8 cellular contexts compared by ENCODE assay signal in genomic region chr11:65780770-65781151, GRCh38. TPM values are rescaled to one million over a fixed set of nuclear protein-coding genes. Genes with fewer than 3 reads are reported as not detected.
DNase-seq lines count a peak whose midpoint lies in the region.

AP5B1 (minus strand) TSS chr11:65780976; CDS start chr11:65780591, 385 bp downstream.

- H3K9me3 Mint-ChIP-seq in activated CD4-positive, alpha-beta memory T cell treated with anti-CD3 and anti-CD28 coated beads, Interleukin-2, amount 10 ng/mL, durations not matched to agents 7 days and 5 days: no peaks in the 10 kb centered on the region

- CTCF ChIA-PET in activated CD4-positive, alpha-beta memory T cell treated with anti-CD3 and anti-CD28 coated beads, Interleukin-2, amount 10 ng/mL, durations not matched to agents 7 days and 5 days (lab: Charles Lee): interaction anchor here (0.7 to 5.3 kb wide), 24 partner anchors 10 to 191 kb away, joined by 3 to 126 read pairs (median 16); partner anchors contain the start of genes CCDC85B, CFL1, FIBP and KAT5

- peak within 1 kb of the TSS; percentile 74 for H3K27ac Mint-ChIP-seq in activated CD4-positive, alpha-beta memory T cell treated with anti-CD3 and anti-CD28 coated beads, Interleukin-2, amount 10 ng/mL, durations not matched to agents 7 days and 5 days

- peaks cover 31% of the 10 kb centered on the region for H3K4me1 Mint-ChIP-seq in activated CD4-positive, alpha-beta memory T cell treated with anti-CD3 and anti-CD28 coated beads, Interleukin-2, amount 10 ng/mL, durations not matched to agents 7 days and 5 days

- H3K4me3 Mint-ChIP-seq in activated CD4-positive, alpha-beta memory T cell treated with anti-CD3 and anti-CD28 coated beads, Interleukin-2, amount 10 ng/mL, durations not matched to agents 7 days and 5 days: peak within 1 kb of the TSS; percentile 86

- peaks cover 16% of the 10 kb centered on the region for H3K36me3 Mint-ChIP-seq in activated CD4-positive, alpha-beta memory T cell treated with anti-CD3 and anti-CD28 coated beads, Interleukin-2, amount 10 ng/mL, durations not matched to agents 7 days and 5 days (ENCODE audit: low read depth)

- DNase-seq in DMS153 treated with DMSO at 0.1 percent for 48 hours (lab: John Stamatoyannopoulos, UW; ENCODE audit: unreplicated experiment) (peak; percentile 1), DMS153 (lab: John Stamatoyannopoulos, UW) (no peak), HCEC 1CT (peak; percentile 48), NCI-H1105 treated with DMSO at 0.1 percent for 48 hours (lab: John Stamatoyannopoulos, UW) (peak; percentile 37), lung microvascular endothelial cell (ENCODE audit: low read depth in 2 of 2) (peak; percentile 54 to 67)
- peak; percentile 76 for DNase-seq in activated CD4-positive, alpha-beta memory T cell treated with anti-CD3 and anti-CD28 coated beads, Interleukin-2, amount 10 ng/mL, durations not matched to agents 7 days and 5 days
- DNase-seq in effector CD8-positive, alpha-beta T cell (lab: John Stamatoyannopoulos, UW): peak; percentile 62
- peak; percentile 35 for DNase-seq in stimulated activated CD8-positive, alpha-beta memory T cell treated with anti-CD3 and anti-CD28 coated beads, Interleukin-12 subunit alpha, Interleukin-12 subunit beta, amount 100 ng/mL, for 24 hours (ENCODE audit: extremely low read depth)

- POLR2A ChIA-PET in activated CD4-positive, alpha-beta memory T cell treated with anti-CD3 and anti-CD28 coated beads, Interleukin-2, amount 10 ng/mL, durations not matched to agents 7 days and 5 days (lab: Charles Lee): interaction anchor here (1.0 to 5.3 kb wide), 20 partner anchors 10 to 283 kb away, joined by 3 to 32 read pairs (median 6); partner anchors contain the start of genes CCDC85B, CFL1, KAT5 and MUS81

- peaks cover 24% of the 10 kb centered on the region for H3K27me3 Mint-ChIP-seq in activated CD4-positive, alpha-beta memory T cell treated with anti-CD3 and anti-CD28 coated beads, Interleukin-2, amount 10 ng/mL, durations not matched to agents 7 days and 5 days

RNA-seq across cellular contexts. Expression of gene AP5B1, which starts in this region (rescaled TPM):
- total RNA-seq in activated CD4-positive, alpha-beta memory T cell treated with anti-CD3 and anti-CD28 coated beads, Interleukin-2, amount 10 ng/mL, durations not matched to agents 7 days and 5 days: 10 to 100 TPM; 21.2 to 21.5 TPM
- total RNA-seq in lung microvascular endothelial cell: 5.2 and 8.3 TPM in 2 replicates
